ENCODE assay signal across 28 cellular contexts in genomic region chr16:89961920-89962319, GRCh38.
"Had no signal": no experiment of that assay in that cellular context is flagged by ENCODE, and none has a peak within 500 bp of the region (broad histone marks: within the 10 kb centered on the region; RNA-seq: fewer than 3 reads in every experiment).

No MANE protein-coding gene starts in this region.

- H3K27me3 ChIP-seq: neural progenitor cell, neutrophil, ovary, spleen, suprapubic skin, testis, tibial artery, transverse colon, upper lobe of right lung, uterus had no signal

- ATAC-seq: naive thymus-derived CD4-positive, alpha-beta T cell; psoas muscle; right cardiac atrium; sciatic nerve; stimulated activated memory B cell treated with anti-CD40 and anti-IgM and Interleukin-4, amounts not matched to agents 10 μg/mL and 1 μg/mL and 100 μg/mL, for 72 hours; stimulated activated naive CD8-positive, alpha-beta T cell treated with anti-CD3 and anti-CD28 coated beads, Interleukin-15, amount 100 ng/mL, for 72 hours; stimulated activated naive CD8-positive, alpha-beta T cell treated with anti-CD3 and anti-CD28 coated beads, Interleukin-15, Interleukin-2, amounts not matched to agents 100 U/mL and 50 U/mL, for 24 hours; upper lobe of right lung had no signal

- H3K9me3 ChIP-seq: neutrophil, ovary, psoas muscle, spleen, suprapubic skin, testis, tibial artery, transverse colon, upper lobe of right lung, uterus had no signal

- H3K4me3 ChIP-seq: neural progenitor cell, ovary, psoas muscle, skin epidermis, smooth muscle cell, spleen, suprapubic skin, testis, tibial artery, transverse colon, upper lobe of right lung, uterus had no signal

- H3K27ac ChIP-seq: neural progenitor cell, ovary, parathyroid adenoma, psoas muscle, skin epidermis, spleen, suprapubic skin, testis, tibial artery, transverse colon, upper lobe of right lung, uterus had no signal

- H3K4me2 ChIP-seq: neural progenitor cell, smooth muscle cell had no signal

- H2AFZ ChIP-seq: neural progenitor cell, parathyroid adenoma had no signal

- H3K9ac ChIP-seq: neural progenitor cell, parathyroid adenoma had no signal

- H3K4me1 ChIP-seq: parathyroid adenoma, psoas muscle, suprapubic skin, testis, tibial artery, transverse colon, upper lobe of right lung, uterus had no signal

- DNase-seq: naive thymus-derived CD4-positive, alpha-beta T cell; nucleus accumbens; ovary; spleen; stimulated activated CD4-positive, alpha-beta T cell treated with anti-CD3 and anti-CD28 coated beads, Interleukin-12 subunit alpha, Interleukin-12 subunit beta, amount 100 ng/mL, for 4 hours; stimulated activated CD4-positive, alpha-beta T cell treated with anti-CD3 and anti-CD28 coated beads, Interleukin-1b, Interleukin-23, amount 100 ng/mL, for 48 hours; stimulated activated CD4-positive, alpha-beta T cell treated with anti-CD3 and anti-CD28 coated beads, Interleukin-4, amount 100 ng/mL, for 1 hour; stimulated activated CD4-positive, alpha-beta T cell treated with anti-CD3 and anti-CD28 coated beads, Interleukin-4, amount 100 ng/mL, for 4 hours; stimulated activated CD8-positive, alpha-beta memory T cell treated with anti-CD3 and anti-CD28 coated beads, Interleukin-4, amount 100 ng/mL, for 48 hours; stimulated activated naive CD4-positive, alpha-beta T cell; stimulated activated naive CD8-positive, alpha-beta T cell treated with anti-CD3 and anti-CD28 coated beads, Interleukin-15, amount 100 ng/mL, for 72 hours; stimulated activated naive CD8-positive, alpha-beta T cell treated with anti-CD3 and anti-CD28 coated beads, Interleukin-15, Interleukin-2, amounts not matched to agents 100 U/mL and 50 U/mL, for 24 hours; substantia nigra; testis; tibial artery; transverse colon; upper lobe of right lung; uterus had no signal

- H3K36me3 ChIP-seq: neural progenitor cell, ovary, uterus had no signal

- H3K79me2 ChIP-seq: parathyroid adenoma had no signal
